In genomic region chr7:97772034-97772891, GRCh38 we compare ENCODE assay signal across 16 cellular contexts. TPM values are rescaled to one million over a fixed set of nuclear protein-coding genes. Genes with fewer than 3 reads are reported as not detected.
A peak's percentile ranks its signal among the peaks of the same experiment; 100 is the strongest.
DNase-seq lines count a peak whose midpoint lies in the region; ATAC-seq and TF ChIP-seq lines count a peak whose summit lies in the region.
"Had no signal": no experiment of that assay in that cellular context is flagged by ENCODE, and none has a peak within 500 bp of the region (broad histone marks: within the 10 kb centered on the region; RNA-seq: fewer than 3 reads in every experiment).

No MANE protein-coding gene starts in this region.

- H3K36me3 Mint-ChIP-seq in activated naive CD4-positive, alpha-beta T cell treated with anti-CD3 and anti-CD28 coated beads, Interleukin-2, amount 50 U/mL, for 72 hours: no peaks in the 10 kb centered on the region
- H3K36me3 Mint-ChIP-seq: CD8-positive, alpha-beta T cell had no signal

- H3K36me3 ChIP-seq in mucosa of descending colon (ENCODE audit: low read depth) (no peaks in the 10 kb centered on the region), urinary bladder (ENCODE audit: insufficient read depth) (no peaks in the 10 kb centered on the region)
- H3K36me3 ChIP-seq: BE2C, Peyer's patch had no signal

- H3K9me3 ChIP-seq in mucosa of descending colon: no peaks in the 10 kb centered on the region
- H3K9me3 ChIP-seq: BE2C, Peyer's patch had no signal

- ATAC-seq in mucosa of descending colon (peak; percentile 88), GM18861 (IDR thresholded peaks at IDR 0.05; ENCODE audit: unreplicated experiment) (no peak)
- ATAC-seq in activated naive CD4-positive, alpha-beta T cell treated with anti-CD3 and anti-CD28 coated beads, Interleukin-2, amount 50 U/mL, for 72 hours: no peak
- ATAC-seq: CD8-positive, alpha-beta T cell had no signal

- intact Hi-C loops in mucosa of descending colon (cut with DNase I, micrococcal nuclease): no loop called here

- DNase-seq in SIG-M5 treated with dmso at 0.1 percent for 504 hours (lab: John Stamatoyannopoulos, UW; ENCODE audit: unreplicated experiment) (peak; percentile 19), SIG-M5 (lab: John Stamatoyannopoulos, UW) (no peak), NCI-H774 (lab: John Stamatoyannopoulos, UW) (peak; percentile 7), mucosa of descending colon (peak in 1 of 3 donors; percentile 33), HuH-7.5 (ENCODE audit: low spot score) (no peak)
- DNase-seq in activated naive CD4-positive, alpha-beta T cell treated with anti-CD3 and anti-CD28 coated beads, Interleukin-2, amount 50 U/mL, for 72 hours (ENCODE audit: low spot score in 2 of 2): no peak
- DNase-seq: BE2C; CD8-positive, alpha-beta T cell; NCI-H146; NCI-H345; NCI-H82; Peyer's patch; Right ventricle myocardium superior had no signal

- TF ChIP-seq CTCF in mucosa of descending colon (IDR thresholded peaks at IDR 0.05): no peak

- no peak overlapping the region for H3K27ac Mint-ChIP-seq in activated naive CD4-positive, alpha-beta T cell treated with anti-CD3 and anti-CD28 coated beads, Interleukin-2, amount 50 U/mL, for 72 hours
- H3K27ac Mint-ChIP-seq: CD8-positive, alpha-beta T cell; T-helper 1 cell treated with Interleukin-12 subunit alpha and Interleukin-12 subunit beta and Interleukin-4 antibody, amounts not matched to agents 30 μg/mL and 1 μg/mL, for 36 hours had no signal

- H3K4me1 ChIP-seq in mucosa of descending colon (ENCODE audit: low read depth) (no peaks in the 10 kb centered on the region), urinary bladder (ENCODE audit: insufficient read depth) (no peaks in the 10 kb centered on the region)
- H3K4me1 ChIP-seq: BE2C, Peyer's patch had no signal

- no peak overlapping the region for H3K4me3 ChIP-seq in mucosa of descending colon
- no peak overlapping the region for H3K4me3 ChIP-seq in urinary bladder (ENCODE audit: low read depth, low read length)
- H3K4me3 ChIP-seq: Peyer's patch had no signal

- 73% methylated on average over 4 of the region's 4 CpGs for WGBS in urinary bladder

- H3K27ac ChIP-seq in urinary bladder (ENCODE audit: low read depth): peak overlapping the region; percentile 38

- H3K9me3 Mint-ChIP-seq in activated naive CD4-positive, alpha-beta T cell treated with anti-CD3 and anti-CD28 coated beads, Interleukin-2, amount 50 U/mL, for 72 hours: no peaks in the 10 kb centered on the region
- H3K9me3 Mint-ChIP-seq: CD8-positive, alpha-beta T cell; T-helper 1 cell treated with Interleukin-12 subunit alpha and Interleukin-12 subunit beta and Interleukin-4 antibody, amounts not matched to agents 30 μg/mL and 1 μg/mL, for 36 hours had no signal

RNA-seq across cellular contexts. Expression of gene TAC1, which starts 40.4 kb away (rescaled TPM):
- 10 to 100 TPM in 1 of 3 donors, 1 to 10 TPM in 2; 1.3 to 10.4 (median 1.9) TPM for total RNA-seq in mucosa of descending colon
- total RNA-seq in urinary bladder: 1.7 TPM
- polyA plus RNA-seq in urinary bladder: 0.91 TPM
- total RNA-seq in activated naive CD4-positive, alpha-beta T cell treated with anti-CD3 and anti-CD28 coated beads, Interleukin-2, amount 50 U/mL, for 72 hours: under 1 TPM in 1 of 2 donors, not detected in 1; 0.41 TPM
- total RNA-seq: CD8-positive, alpha-beta T cell; Right ventricle myocardium superior had no signal

Comparison
In these comparisons a context has a peak if more than half of its experiments do, and no peak if none do; other contexts are left out.
1. DNase-seq: peak in SIG-M5 treated with dmso at 0.1 percent for 504 hours (single experiment) and NCI-H774 (single experiment); none in SIG-M5 (single experiment), HuH-7.5 (single experiment) and activated naive CD4-positive, alpha-beta T cell treated with anti-CD3 and anti-CD28 coated beads, Interleukin-2, amount 50 U/mL, for 72 hours (0 of 2).